Comparison of ENCODE assay signal across 9 cellular contexts in the genomic region with DNA sequence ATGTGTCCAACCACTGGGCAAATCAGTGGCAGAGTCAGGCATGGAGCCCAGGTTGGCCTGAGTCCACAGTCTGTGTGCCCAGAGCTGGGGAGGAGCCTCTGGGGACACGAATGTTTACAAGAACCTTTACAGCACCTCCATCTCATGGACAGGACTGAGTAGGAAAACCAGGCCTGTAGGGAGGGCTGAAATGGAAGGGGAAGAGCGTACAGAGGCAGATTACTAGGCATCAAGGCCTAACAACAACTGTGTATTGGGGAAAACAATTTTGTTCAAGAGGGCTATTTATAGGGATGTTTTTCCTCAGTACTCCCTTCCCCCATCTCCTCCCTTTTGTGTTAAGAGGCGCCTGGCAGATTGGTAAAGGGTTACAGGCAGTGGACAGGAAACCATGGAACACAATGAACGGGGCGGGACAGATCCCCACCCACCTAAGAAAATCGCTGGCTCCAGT. TPM values are rescaled to one million over a fixed set of nuclear protein-coding genes. Genes with fewer than 3 reads are reported as not detected.
DNase-seq lines count a peak whose midpoint lies in the region; ATAC-seq and TF ChIP-seq lines count a peak whose summit lies in the region.
"Had no signal": no experiment of that assay in that cellular context is flagged by ENCODE, and none has a peak within 500 bp of the region (broad histone marks: within the 10 kb centered on the region; RNA-seq: fewer than 3 reads in every experiment).

No MANE protein-coding gene starts in this region.

- peaks cover 11% of the 10 kb centered on the region for H3K4me1 Mint-ChIP-seq in endodermal cell

- no peak overlapping the region for H3K4me3 Mint-ChIP-seq in endodermal cell

- H3K36me3 ChIP-seq in endodermal cell (ENCODE audit: control insufficient read depth, insufficient read depth, low read length) = no peaks in the 10 kb centered on the region

- WGBS in endodermal cell (ENCODE audit: insufficient coverage in 1 of 2, insufficient read length in 1 of 2), 2 experiments = 33 to 80% methylated on average over 1 to 6 of the region's 6 CpGs

- H3K27ac Mint-ChIP-seq in endodermal cell = peak overlapping the region; percentile 46

- H3K36me3 Mint-ChIP-seq in endodermal cell (ENCODE audit: low read depth) = peaks cover 5% of the 10 kb centered on the region

- no peak for ATAC-seq in GM18498 (IDR thresholded peaks at IDR 0.05; ENCODE audit: unreplicated experiment)
- ATAC-seq in stimulated activated naive CD8-positive, alpha-beta T cell treated with anti-CD3 and anti-CD28 coated beads, Interleukin-15, Interleukin-2, amounts not matched to agents 100 U/mL and 50 U/mL, for 24 hours = no peak

- peak overlapping the region; percentile 8 for H3K27ac ChIP-seq in endodermal cell (ENCODE audit: low read depth, low read length)
- H3K27ac ChIP-seq in temporal lobe (ENCODE audit: low read depth, low read length) = peak overlapping the region; percentile 56

- DNase-seq in NCI-H446 treated with DMSO at 0.1 percent for 48 hours (lab: John Stamatoyannopoulos, UW) = peak; percentile 91
- peak; percentile 39 for DNase-seq in endodermal cell
- DNase-seq in medulla oblongata (ENCODE audit: extremely low spot score) = peak; percentile 64
- no peak for DNase-seq in GM10248 (ENCODE audit: extremely low spot score)
- DNase-seq in NCI-H774 (lab: John Stamatoyannopoulos, UW) = no peak
- DNase-seq in stimulated activated naive CD8-positive, alpha-beta T cell treated with anti-CD3 and anti-CD28 coated beads, Interleukin-15, Interleukin-2, amounts not matched to agents 100 U/mL and 50 U/mL, for 24 hours = no peak
- DNase-seq: MV-4-11 had no signal

- H3K9ac ChIP-seq in endodermal cell (ENCODE audit: extremely low read depth, low read length, poor library complexity, severe bottlenecking) = no peak overlapping the region

- peaks cover 30% of the 10 kb centered on the region for H3K9me3 Mint-ChIP-seq in endodermal cell

- H3K27me3 Mint-ChIP-seq in endodermal cell (ENCODE audit: insufficient read depth) = no peaks in the 10 kb centered on the region

- H3K9me3 ChIP-seq in endodermal cell (ENCODE audit: control insufficient read depth, low read length) = peaks cover 9% of the 10 kb centered on the region

- POLR2A ChIA-PET in GM10248 (lab: Yijun Ruan, JAX) = no interaction called here

- H3K27me3 ChIP-seq in endodermal cell (ENCODE audit: control insufficient read depth, insufficient read depth, low read length, poor library complexity, severe bottlenecking) = no peaks in the 10 kb centered on the region

- H3K4me3 ChIP-seq in endodermal cell (ENCODE audit: low read length) = no peak overlapping the region

- TF ChIP-seq CTCF in endodermal cell (conservative IDR thresholded peaks at IDR 0.05) (no peak), GM10248 (IDR thresholded peaks at IDR 0.05; ENCODE audit: control extremely low read depth, extremely low read depth, low read depth, missing control alignments) (no peak)

- H3K4me1 ChIP-seq in endodermal cell (ENCODE audit: control insufficient read depth, insufficient read depth, low read length) = no peaks in the 10 kb centered on the region

- CTCF ChIA-PET in GM10248 (lab: Yijun Ruan, JAX) = no interaction called here

RNA-seq across cellular contexts. Expression of a gene that starts 15.1 kb away (rescaled TPM):
- 1 to 10 TPM; 2.2 to 2.3 TPM for total RNA-seq in endodermal cell
- polyA plus RNA-seq in endodermal cell (2013, experiment 1 of 2) = 1.5 TPM
- 3.0 TPM for polyA plus RNA-seq in endodermal cell (2013, experiment 2 of 2)
- 4.7 TPM for total RNA-seq in temporal lobe

RNA-seq across cellular contexts. Expression of a gene that starts 38.5 kb away (rescaled TPM):
- total RNA-seq in endodermal cell = 100 to 1,000 TPM; 141 to 145 TPM
- polyA plus RNA-seq in endodermal cell (2013, experiment 1 of 2) = 41.8 TPM
- 44.8 TPM for polyA plus RNA-seq in endodermal cell (2013, experiment 2 of 2)
- total RNA-seq in temporal lobe = 7.4 TPM

Comparison
In these comparisons a context has a peak if more than half of its experiments do, and no peak if none do; other contexts are left out.
1. DNase-seq: peak in NCI-H446 treated with DMSO at 0.1 percent for 48 hours (single experiment), endodermal cell (single experiment) and medulla oblongata (single experiment); none in GM10248 (single experiment), NCI-H774 (single experiment) and stimulated activated naive CD8-positive, alpha-beta T cell treated with anti-CD3 and anti-CD28 coated beads, Interleukin-15, Interleukin-2, amounts not matched to agents 100 U/mL and 50 U/mL, for 24 hours (single experiment).
2. RNA of a gene that starts 38.5 kb away (total RNA-seq): 141 to 145 TPM in endodermal cell; 7.4 TPM in temporal lobe (single experiment); every median in the first group is over 10 times any median in the second.